8 cellular contexts compared by ENCODE assay signal in the genomic region with DNA sequence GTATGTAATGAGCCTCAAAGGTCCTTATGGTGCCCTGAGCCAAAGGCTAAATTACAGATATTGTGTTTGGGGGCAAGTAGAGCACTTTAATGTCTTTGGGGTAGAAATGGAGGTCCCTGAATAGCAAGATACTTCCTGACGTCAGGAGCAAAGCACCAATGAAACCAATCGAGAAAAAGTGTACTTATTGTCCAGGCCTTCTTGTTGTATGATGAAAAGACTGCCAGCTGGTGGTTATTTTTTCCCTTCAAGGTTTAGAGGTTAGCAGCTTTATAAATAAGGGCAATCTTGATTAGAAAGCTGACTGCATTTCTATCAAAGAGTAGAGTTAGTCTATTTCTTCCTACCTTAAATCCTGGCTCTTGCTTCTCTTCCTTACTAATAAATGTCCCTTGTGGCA.
DNase-seq lines count a peak whose midpoint lies in the region; ATAC-seq and TF ChIP-seq lines count a peak whose summit lies in the region.

No MANE protein-coding gene starts in this region.

- H3K27ac ChIP-seq in mucosa of rectum (ENCODE audit: low read depth in 2 of 2, low read length in 2 of 2) (no peak overlapping the region), mesendoderm (ENCODE audit: low read depth, low read length) (no peak overlapping the region)

- no peaks in the 10 kb centered on the region for H3K79me2 ChIP-seq in mesendoderm (ENCODE audit: control insufficient read depth, insufficient read depth, low read length)

- no peak for TF ChIP-seq CTCF in BE2C (IDR thresholded peaks at IDR 0.05; ENCODE audit: low read depth, low read length)

- no peaks in the 10 kb centered on the region for H3K9me3 Mint-ChIP-seq in activated naive CD4-positive, alpha-beta T cell treated with anti-CD3 and anti-CD28 coated beads, Interleukin-2, amount 50 U/mL, for 72 hours

- WGBS in mesendoderm (ENCODE audit: extremely low coverage, insufficient coverage, low lambda C conversion rate), result no CpG with 5 or more reads among the region's 2 CpGs

- H3K27ac Mint-ChIP-seq in activated naive CD4-positive, alpha-beta T cell treated with anti-CD3 and anti-CD28 coated beads, Interleukin-2, amount 50 U/mL, for 72 hours, result peak overlapping the region; percentile 52 to 80

- no peak for DNase-seq in BE2C
- no peak for DNase-seq in activated naive CD4-positive, alpha-beta T cell treated with anti-CD3 and anti-CD28 coated beads, Interleukin-2, amount 50 U/mL, for 72 hours (ENCODE audit: low spot score in 2 of 2)
- DNase-seq in NCI-H2171 treated with DMSO at 0.1 percent for 48 hours (lab: John Stamatoyannopoulos, UW), result no peak
- DNase-seq in NK-92 (lab: John Stamatoyannopoulos, UW; ENCODE audit: unreplicated experiment), result no peak
- no peak for DNase-seq in mesendoderm

- no peak overlapping the region for H3K4ac ChIP-seq in mesendoderm (ENCODE audit: low read depth, low read length)

- H2BK15ac ChIP-seq in mesendoderm (replicated peaks; ENCODE audit: low read depth), result no peak overlapping the region

- H3K36me3 ChIP-seq in BE2C, result no peaks in the 10 kb centered on the region
- H3K36me3 ChIP-seq in mucosa of rectum (ENCODE audit: control insufficient read depth in 2 of 2, insufficient read depth in 2 of 2, low read length in 2 of 2), result no peaks in the 10 kb centered on the region
- H3K36me3 ChIP-seq in mesendoderm (ENCODE audit: control insufficient read depth, insufficient read depth, low read length), result no peaks in the 10 kb centered on the region

- H3K4me3 ChIP-seq in BE2C (ENCODE audit: low read depth, low read length) (peak overlapping the region; percentile 37), mucosa of rectum (ENCODE audit: low read length in 2 of 2) (peak overlapping the region; percentile 49 to 55), mesendoderm (ENCODE audit: low read length) (no peak overlapping the region)

- no peak overlapping the region for H2BK120ac ChIP-seq in mesendoderm (ENCODE audit: low read depth, low read length)

- H3K79me1 ChIP-seq in mesendoderm (ENCODE audit: low read length), result no peaks in the 10 kb centered on the region

- H4K5ac ChIP-seq in mesendoderm (ENCODE audit: low read length), result no peak overlapping the region

- ATAC-seq in HG02610 (IDR thresholded peaks at IDR 0.05; ENCODE audit: unreplicated experiment) (peak; percentile 24), HG03025 (IDR thresholded peaks at IDR 0.05; ENCODE audit: low FRiP score, unreplicated experiment) (no peak)
- ATAC-seq in activated naive CD4-positive, alpha-beta T cell treated with anti-CD3 and anti-CD28 coated beads, Interleukin-2, amount 50 U/mL, for 72 hours, result peak in 1 of 2 donors; percentile 7

- no peak overlapping the region for H3K23ac ChIP-seq in mesendoderm (ENCODE audit: low read length)

- no peaks in the 10 kb centered on the region for H3K9me3 ChIP-seq in BE2C
- H3K9me3 ChIP-seq in mucosa of rectum (ENCODE audit: control insufficient read depth in 2 of 2, low read length in 2 of 2), result no peaks in the 10 kb centered on the region

- no peak overlapping the region for H2BK5ac ChIP-seq in mesendoderm (ENCODE audit: low read length)

- H2AK5ac ChIP-seq in mesendoderm (ENCODE audit: low read length), result no peak overlapping the region

- H3K27me3 ChIP-seq in BE2C (no peaks in the 10 kb centered on the region), mucosa of rectum (ENCODE audit: control insufficient read depth in 2 of 2, insufficient read depth in 2 of 2, low read length in 2 of 2) (no peaks in the 10 kb centered on the region), mesendoderm (ENCODE audit: insufficient read depth, low read length, poor library complexity) (no peaks in the 10 kb centered on the region)

- H4K8ac ChIP-seq in mesendoderm (ENCODE audit: low read depth, low read length), result no peak overlapping the region

- H3K18ac ChIP-seq in mesendoderm (ENCODE audit: low read length), result no peak overlapping the region

- peaks cover 0 to 6% of the 10 kb centered on the region in 2 donors for H3K36me3 Mint-ChIP-seq in activated naive CD4-positive, alpha-beta T cell treated with anti-CD3 and anti-CD28 coated beads, Interleukin-2, amount 50 U/mL, for 72 hours

- H3K56ac ChIP-seq in mesendoderm (ENCODE audit: low read length), result no peak overlapping the region

- H3K4me1 ChIP-seq in BE2C (no peaks in the 10 kb centered on the region), mucosa of rectum (ENCODE audit: control insufficient read depth in 2 of 2, insufficient read depth in 2 of 2, low read length in 2 of 2) (no peaks in the 10 kb centered on the region), mesendoderm (ENCODE audit: control insufficient read depth, low read depth, low read length) (no peaks in the 10 kb centered on the region)

- no peak overlapping the region for H3K4me2 ChIP-seq in mesendoderm (ENCODE audit: low read length)

- no peak overlapping the region for H3K9ac ChIP-seq in mucosa of rectum (ENCODE audit: low read depth in 1 of 2, low read length in 2 of 2)
- no peak overlapping the region for H3K9ac ChIP-seq in mesendoderm (ENCODE audit: low read length)
